In genomic region chr2:151478011-151478410, GRCh38 we compare ENCODE assay signal across 22 cellular contexts.
DNase-seq lines count a peak whose midpoint lies in the region; ATAC-seq, FAIRE-seq and TF ChIP-seq lines count a peak whose summit lies in the region.
"Had no signal": no experiment of that assay in that cellular context is flagged by ENCODE, and none has a peak within 500 bp of the region (broad histone marks: within the 10 kb centered on the region; RNA-seq: fewer than 3 reads in every experiment).

No MANE protein-coding gene starts in this region.

- DNase-seq in AG10803 (ENCODE audit: low read depth), result peak; percentile 1
- DNase-seq in M059J (ENCODE audit: low read depth), result peak; percentile 10
- peak; percentile 59 for DNase-seq in bronchial epithelial cell (ENCODE audit: low read depth)
- peak; percentile 51 for DNase-seq in non-pigmented ciliary epithelial cell (ENCODE audit: low read depth)
- DNase-seq in stomach, result no peak
- DNase-seq in Peyer's patch, result no peak
- DNase-seq: activated CD8-positive, alpha-beta T cell treated with anti-CD3 and anti-CD28 coated beads for 36 hours; activated T-cell treated with anti-CD3 and anti-CD28 coated beads, Interleukin-2, amount 50 U/mL, for 48 hours; CD8-positive, alpha-beta memory T cell; dermis blood vessel endothelial cell; DMS53; Karpas-422; left ventricle myocardium superior; NCI-H1092 treated with DMSO at 0.1 percent for 48 hours; NCI-H2081 treated with DMSO at 0.1 percent for 48 hours; NCI-H510A treated with DMSO at 0.1 percent for 48 hours; uterus had no signal

- 92 to 98% (median 98%) methylated on average over 4 of the region's 4 CpGs for WGBS in stomach, 5 donors

- ATAC-seq in HG03196 (IDR thresholded peaks at IDR 0.05; ENCODE audit: unreplicated experiment), result no peak
- no peak for ATAC-seq in HG02981 (IDR thresholded peaks at IDR 0.05; ENCODE audit: unreplicated experiment)
- ATAC-seq: activated CD8-positive, alpha-beta T cell treated with anti-CD3 and anti-CD28 coated beads for 36 hours; left ventricle myocardium superior had no signal

- TF ChIP-seq CTCF in AG10803 (conservative IDR thresholded peaks at IDR 0.05; ENCODE audit: low read length), result no peak
- TF ChIP-seq CTCF in bronchial epithelial cell (IDR thresholded peaks at IDR 0.05; ENCODE audit: insufficient read depth, low read length, severe bottlenecking), result no peak
- no peak for TF ChIP-seq CTCF in stomach (IDR thresholded peaks at IDR 0.05)
- no peak for TF ChIP-seq CTCF in Peyer's patch (IDR thresholded peaks at IDR 0.05)

- no peaks in the 10 kb centered on the region for H3K27me3 ChIP-seq in bronchial epithelial cell (ENCODE audit: control insufficient read depth, insufficient read depth, low read length)
- no peaks in the 10 kb centered on the region for H3K27me3 ChIP-seq in stomach
- no peaks in the 10 kb centered on the region for H3K27me3 ChIP-seq in Peyer's patch
- H3K27me3 ChIP-seq: neural progenitor cell, SJSA1, uterus had no signal

- TF ChIP-seq POLR2A in stomach (IDR thresholded peaks at IDR 0.05) (no peak), Peyer's patch (IDR thresholded peaks at IDR 0.05) (no peak)

- H3K9me3 ChIP-seq in stomach (no peaks in the 10 kb centered on the region), Peyer's patch (no peaks in the 10 kb centered on the region)
- H3K9me3 ChIP-seq: SJSA1, uterus had no signal

- H3K4me1 ChIP-seq in stomach (no peaks in the 10 kb centered on the region), Peyer's patch (no peaks in the 10 kb centered on the region)
- H3K4me1 ChIP-seq: neural progenitor cell, SJSA1, uterus had no signal

- FAIRE-seq in bronchial epithelial cell (lab: Jason Lieb, UNC), result peak; percentile 40
- FAIRE-seq: endothelial cell of umbilical vein had no signal

- intact Hi-C loops in stomach (cut with DNase I; ENCODE audit: low total_unique reads), result no loop called here

- H3K4me3 ChIP-seq in AG10803 (ENCODE audit: low read length), result no peak overlapping the region
- H3K4me3 ChIP-seq in bronchial epithelial cell (ENCODE audit: low read depth, low read length), result no peak overlapping the region
- H3K4me3 ChIP-seq in stomach, result no peak overlapping the region
- H3K4me3 ChIP-seq in Peyer's patch, result no peak overlapping the region
- H3K4me3 ChIP-seq: neural progenitor cell, SJSA1, uterus had no signal

- TF ChIP-seq EP300 in stomach (IDR thresholded peaks at IDR 0.05), result no peak

- H3K36me3 ChIP-seq in bronchial epithelial cell (ENCODE audit: control insufficient read depth, insufficient read depth, low read length) (peaks cover 3% of the 10 kb centered on the region), stomach (peaks cover 11 to 86% (median 74%) of the 10 kb centered on the region in 4 donors), Peyer's patch (peaks cover 0 to 55% (median 0%) of the 10 kb centered on the region in 3 donors)
- H3K36me3 ChIP-seq: uterus had no signal

- no peak overlapping the region for H3K27ac ChIP-seq in stomach
- H3K27ac ChIP-seq in Peyer's patch, result no peak overlapping the region
- H3K27ac ChIP-seq: neural progenitor cell, SJSA1, uterus had no signal

Comparison
In these comparisons a context has a peak if more than half of its experiments do, and no peak if none do; other contexts are left out.
1. DNase-seq: peak in AG10803 (single experiment), M059J (single experiment), bronchial epithelial cell (single experiment) and non-pigmented ciliary epithelial cell (single experiment); none in stomach (single experiment) and Peyer's patch (0 of 3).